14 cellular contexts compared by ENCODE assay signal in genomic region chr1:101280049-101280448, GRCh38. TPM values are rescaled to one million over a fixed set of nuclear protein-coding genes. Genes with fewer than 3 reads are reported as not detected.
A peak's percentile ranks its signal among the peaks of the same experiment; 100 is the strongest.
DNase-seq lines count a peak whose midpoint lies in the region; ATAC-seq, FAIRE-seq and TF ChIP-seq lines count a peak whose summit lies in the region.
"Had no signal": no experiment of that assay in that cellular context is flagged by ENCODE, and none has a peak within 500 bp of the region (broad histone marks: within the 10 kb centered on the region; RNA-seq: fewer than 3 reads in every experiment).

No MANE protein-coding gene starts in this region.

- TF ChIP-seq EP300 in gastroesophageal sphincter (IDR thresholded peaks at IDR 0.05): no peak

- ATAC-seq in CD4-positive, CD25-positive, alpha-beta regulatory T cell (ENCODE audit: low read depth in 2 of 2): no peak
- ATAC-seq in CD4-positive, alpha-beta T cell (ENCODE audit: poor library complexity): no peak
- no peak for ATAC-seq in GM18520 (IDR thresholded peaks at IDR 0.05; ENCODE audit: unreplicated experiment)
- no peak for ATAC-seq in gastroesophageal sphincter

- no peaks in the 10 kb centered on the region for H3K9me3 ChIP-seq in CD4-positive, CD25-positive, alpha-beta regulatory T cell (ENCODE audit: control insufficient read depth in 2 of 2, low read length in 2 of 2)
- no peaks in the 10 kb centered on the region for H3K9me3 ChIP-seq in CD4-positive, alpha-beta T cell (ENCODE audit: control insufficient read depth, low read length)
- H3K9me3 ChIP-seq in gastroesophageal sphincter: no peaks in the 10 kb centered on the region
- H3K9me3 ChIP-seq: Peyer's patch had no signal

- no peak for FAIRE-seq in RCC 7860 (lab: Jason Lieb, UNC)

- CTCF ChIA-PET in CD4-positive, alpha-beta T cell (lab: Charles Lee): interaction anchor here (0.7 to 2.5 kb wide), 4 partner anchors 8 to 78 kb away, joined by 3 to 16 read pairs (median 9); no protein-coding TSS in a partner anchor

- H3K4me3 ChIP-seq in CD4-positive, CD25-positive, alpha-beta regulatory T cell (ENCODE audit: low read depth, low read length): peak overlapping the region; percentile 22
- H3K4me3 ChIP-seq in gastroesophageal sphincter: no peak overlapping the region
- H3K4me3 ChIP-seq: Peyer's patch had no signal

- no peaks in the 10 kb centered on the region for H3K36me3 ChIP-seq in CD4-positive, CD25-positive, alpha-beta regulatory T cell (ENCODE audit: control insufficient read depth, insufficient read depth, low read length)
- no peaks in the 10 kb centered on the region for H3K36me3 ChIP-seq in gastroesophageal sphincter
- H3K36me3 ChIP-seq: Peyer's patch had no signal

- peak overlapping the region; percentile 89 to 100 (median 96) for H3K27ac Mint-ChIP-seq in CD4-positive, CD25-positive, alpha-beta regulatory T cell
- H3K27ac Mint-ChIP-seq in CD4-positive, alpha-beta T cell: peak overlapping the region; percentile 96
- peak overlapping the region; percentile 87 to 99 (median 94) for H3K27ac Mint-ChIP-seq in immature natural killer cell

- no peaks in the 10 kb centered on the region for H3K27me3 Mint-ChIP-seq in CD4-positive, CD25-positive, alpha-beta regulatory T cell
- H3K27me3 Mint-ChIP-seq in CD4-positive, alpha-beta T cell: no peaks in the 10 kb centered on the region
- peaks cover 0 to 1% (median 0%) of the 10 kb centered on the region in 3 donors for H3K27me3 Mint-ChIP-seq in immature natural killer cell (ENCODE audit: low read depth in 3 of 3)

- H3K4me1 Mint-ChIP-seq in CD4-positive, CD25-positive, alpha-beta regulatory T cell: peaks cover 27 to 93% (median 70%) of the 10 kb centered on the region in 4 donors
- H3K4me1 Mint-ChIP-seq in CD4-positive, alpha-beta T cell (ENCODE audit: low read depth): peaks cover 100% of the 10 kb centered on the region
- H3K4me1 Mint-ChIP-seq in immature natural killer cell: peaks cover 97 to 100% of the 10 kb centered on the region in 2 donors
- H3K4me1 Mint-ChIP-seq: H9 had no signal

- intact Hi-C loops in CD4-positive, alpha-beta T cell (cut with DNase I, micrococcal nuclease): loop anchor here in 1 of 2 experiments (5.0 kb wide), 1 partner anchor 253 kb away; the partner anchor contains the start of gene DPH5

- TF ChIP-seq CTCF in CD4-positive, alpha-beta T cell (IDR thresholded peaks at IDR 0.05): no peak
- no peak for TF ChIP-seq CTCF in gastroesophageal sphincter (IDR thresholded peaks at IDR 0.05)

- H3K9me3 Mint-ChIP-seq in CD4-positive, CD25-positive, alpha-beta regulatory T cell: peaks cover 0 to 2% (median 0%) of the 10 kb centered on the region in 7 donors
- no peaks in the 10 kb centered on the region for H3K9me3 Mint-ChIP-seq in CD4-positive, alpha-beta T cell
- no peaks in the 10 kb centered on the region for H3K9me3 Mint-ChIP-seq in immature natural killer cell
- H3K9me3 Mint-ChIP-seq: H9 had no signal

- H3K4me3 Mint-ChIP-seq in CD4-positive, CD25-positive, alpha-beta regulatory T cell: peak overlapping the region; percentile 23 to 87 (median 57)
- H3K4me3 Mint-ChIP-seq in CD4-positive, alpha-beta T cell: peak overlapping the region; percentile 82
- peak overlapping the region; percentile 79 to 96 (median 88) for H3K4me3 Mint-ChIP-seq in immature natural killer cell
- H3K4me3 Mint-ChIP-seq: H9 had no signal

- H3K27ac ChIP-seq in CD4-positive, CD25-positive, alpha-beta regulatory T cell (ENCODE audit: insufficient read depth, low read length, poor library complexity, severe bottlenecking): no peak overlapping the region
- H3K27ac ChIP-seq in CD4-positive, alpha-beta T cell (ENCODE audit: low read depth, low read length): no peak overlapping the region
- H3K27ac ChIP-seq in gastroesophageal sphincter: no peak overlapping the region
- H3K27ac ChIP-seq: Peyer's patch had no signal

- H3K4me1 ChIP-seq in CD4-positive, CD25-positive, alpha-beta regulatory T cell (ENCODE audit: control insufficient read depth, insufficient read depth, low read length, poor library complexity, severe bottlenecking): peaks cover 80% of the 10 kb centered on the region
- H3K4me1 ChIP-seq in gastroesophageal sphincter: no peaks in the 10 kb centered on the region
- H3K4me1 ChIP-seq: Peyer's patch had no signal

- no peaks in the 10 kb centered on the region for H3K27me3 ChIP-seq in CD4-positive, CD25-positive, alpha-beta regulatory T cell (ENCODE audit: control insufficient read depth, insufficient read depth, low read length)
- H3K27me3 ChIP-seq in CD4-positive, alpha-beta T cell (ENCODE audit: control insufficient read depth, insufficient read depth, low read length): no peaks in the 10 kb centered on the region
- H3K27me3 ChIP-seq in gastroesophageal sphincter: peaks cover 7% of the 10 kb centered on the region
- H3K27me3 ChIP-seq: Peyer's patch had no signal

- TF ChIP-seq POLR2A in gastroesophageal sphincter (IDR thresholded peaks at IDR 0.05): no peak

- no peaks in the 10 kb centered on the region for H3K36me3 Mint-ChIP-seq in CD4-positive, CD25-positive, alpha-beta regulatory T cell
- no peaks in the 10 kb centered on the region for H3K36me3 Mint-ChIP-seq in CD4-positive, alpha-beta T cell (ENCODE audit: low read depth)
- no peaks in the 10 kb centered on the region for H3K36me3 Mint-ChIP-seq in immature natural killer cell

- 54 to 93% methylated on average over 1 of the region's 1 CpG for WGBS in gastroesophageal sphincter (ENCODE audit: low coverage in 1 of 2), 2 donors

- POLR2A ChIA-PET in CD4-positive, alpha-beta T cell (lab: Charles Lee): interaction anchor here (1.0 to 4.8 kb wide), 12 partner anchors 9 to 371 kb away, joined by 3 to 61 read pairs (median 5); partner anchors contain the start of gene S1PR1

- no peak for DNase-seq in CD4-positive, CD25-positive, alpha-beta regulatory T cell
- no peak for DNase-seq in CD4-positive, alpha-beta T cell
- DNase-seq in NCI-H82 treated with DMSO at 0.1 percent for 48 hours (lab: John Stamatoyannopoulos, UW; ENCODE audit: unreplicated experiment): peak; percentile 18
- DNase-seq in immature natural killer cell: no peak
- DNase-seq in RCC 7860 (ENCODE audit: low spot score): no peak
- DNase-seq: COR-L47, H9, Karpas-422, NCI-H1105 treated with DMSO at 0.1 percent for 48 hours, NCI-H187, Peyer's patch, SHP77 treated with DMSO at 0.1 percent for 48 hours had no signal

RNA-seq across cellular contexts. Expression of gene S1PR1, which starts 43.2 kb away (rescaled TPM):
- total RNA-seq in CD4-positive, CD25-positive, alpha-beta regulatory T cell: 191 TPM
- polyA plus RNA-seq in CD4-positive, CD25-positive, alpha-beta regulatory T cell: 100 to 1,000 TPM; 131 to 165 (median 151) TPM
- total RNA-seq in CD4-positive, alpha-beta T cell: 100 to 1,000 TPM; 397 to 414 TPM
- polyA plus RNA-seq in immature natural killer cell: 100 to 1,000 TPM in 2 of 3 donors, 10 to 100 TPM in 1; 99.8 to 142 (median 126) TPM
- 10 to 100 TPM; 13.9 to 73.6 (median 47.8) TPM for total RNA-seq in gastroesophageal sphincter
